In the genomic region with DNA sequence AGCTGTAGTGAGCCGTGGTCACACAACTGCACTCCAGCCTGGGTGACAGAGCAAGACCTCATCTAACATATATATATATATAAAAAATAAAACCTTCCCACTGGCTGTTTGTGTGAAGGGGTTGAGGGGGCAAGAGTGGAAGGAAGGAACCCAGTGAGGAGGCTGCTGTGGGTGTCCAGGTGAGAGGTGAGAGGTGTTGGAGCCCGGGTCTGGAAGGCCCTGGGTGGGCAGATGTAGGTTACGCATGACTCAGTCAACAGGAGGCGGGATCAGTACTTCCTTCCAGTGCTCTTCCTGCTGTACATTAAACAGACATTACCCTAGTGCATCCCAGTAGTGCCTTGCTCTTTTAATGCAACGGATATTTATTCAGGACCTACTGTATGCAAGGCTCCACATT, we compare ENCODE assay signal across 9 cellular contexts. TPM values are rescaled to one million over a fixed set of nuclear protein-coding genes. Genes with fewer than 3 reads are reported as not detected.
"Had no signal": no experiment of that assay in that cellular context is flagged by ENCODE, and none has a peak within 500 bp of the region (broad histone marks: within the 10 kb centered on the region; RNA-seq: fewer than 3 reads in every experiment).

No MANE protein-coding gene starts in this region.

- H3K9me3 ChIP-seq: HAP-1 had no signal

- H3K9ac ChIP-seq: GM23248 had no signal

- DNase-seq: GM23248, GOT3, H7, IMR-90, KG1 had no signal

- H3K27ac ChIP-seq: GM23248 had no signal

- H3K4me3 ChIP-seq: GM23248, HAP-1, K562 had no signal

- H3K36me3 ChIP-seq: HAP-1 had no signal

- H3K4me1 ChIP-seq: HAP-1 had no signal

- ATAC-seq: HCT116, K562 had no signal

RNA-seq across cellular contexts. Expression of a gene that starts 47.0 kb away (rescaled TPM):
- total RNA-seq: HT-29, K562 had no signal
